ENCODE assay signal across 29 cellular contexts in the genomic region with DNA sequence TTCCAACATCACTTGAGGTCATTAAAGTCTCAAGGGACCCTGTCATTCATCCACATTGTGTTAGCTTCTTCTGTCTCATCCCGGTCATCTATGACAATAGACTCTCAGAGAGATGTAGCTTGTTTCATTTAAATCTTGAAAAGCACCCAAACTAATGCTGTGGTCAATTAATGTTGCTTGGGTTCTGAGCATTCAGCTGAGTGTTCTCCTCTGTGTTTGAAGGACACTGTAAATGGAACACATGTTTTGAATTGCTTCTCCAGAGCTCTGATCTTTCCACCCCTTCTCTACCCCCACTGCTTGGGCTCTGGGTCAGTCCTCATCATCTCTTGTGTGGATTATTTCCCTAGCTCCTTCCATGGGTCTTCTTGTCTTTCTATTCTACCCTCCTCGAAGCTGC. TPM values are rescaled to one million over a fixed set of nuclear protein-coding genes. Genes with fewer than 3 reads are reported as not detected.
DNase-seq lines count a peak whose midpoint lies in the region; ATAC-seq and TF ChIP-seq lines count a peak whose summit lies in the region.
"Had no signal": no experiment of that assay in that cellular context is flagged by ENCODE, and none has a peak within 500 bp of the region (broad histone marks: within the 10 kb centered on the region; RNA-seq: fewer than 3 reads in every experiment).

No MANE protein-coding gene starts in this region.

- H3K36me3 Mint-ChIP-seq in chondrocyte (ENCODE audit: low read depth) = peaks cover 3% of the 10 kb centered on the region

- H3K27me3 ChIP-seq in SJSA1 (replicated peaks) (no peaks in the 10 kb centered on the region), osteoblast (ENCODE audit: insufficient read depth, low read length) (no peaks in the 10 kb centered on the region), H7 (ENCODE audit: control insufficient read depth, insufficient read depth, low read length) (no peaks in the 10 kb centered on the region)
- H3K27me3 ChIP-seq: heart left ventricle, MG63 had no signal

- no peaks in the 10 kb centered on the region for H3K36me3 ChIP-seq in SJSA1
- H3K36me3 ChIP-seq in osteoblast (ENCODE audit: insufficient read depth, low read length) = no peaks in the 10 kb centered on the region
- H3K36me3 ChIP-seq in H7 (replicated peaks; ENCODE audit: control insufficient read depth, insufficient read depth, low read length) = no peaks in the 10 kb centered on the region
- H3K36me3 ChIP-seq: heart left ventricle, MG63 had no signal

- peaks cover 9% of the 10 kb centered on the region for H3K9me3 Mint-ChIP-seq in chondrocyte (ENCODE audit: low read depth)
- H3K9me3 Mint-ChIP-seq: activated T-helper 17 cell treated with anti-CD3 and anti-CD28 coated beads, Interleukin-2, amount 50 U/mL, for 72 hours; T-helper 2 cell treated with Interferon-gamma antibody and Interleukin-4, amounts not matched to agents 5 μg/mL and 100 μg/mL, for 36 hours had no signal

- no peak overlapping the region for H3K4me3 Mint-ChIP-seq in chondrocyte (ENCODE audit: unreplicated experiment)
- H3K4me3 Mint-ChIP-seq: activated CD4-positive, alpha-beta T cell treated with anti-CD3 and anti-CD28 coated beads for 36 hours; activated CD8-positive, alpha-beta T cell treated with anti-CD3 and anti-CD28 coated beads, Interleukin-2, amount 10 ng/mL, durations not matched to agents 7 days and 5 days; activated T-helper 17 cell treated with anti-CD3 and anti-CD28 coated beads, Interleukin-2, amount 50 U/mL, for 72 hours; CD4-positive, alpha-beta T cell; stimulated activated naive B cell treated with anti-CD40 and anti-IgM and Interleukin-4, amounts not matched to agents 10 μg/mL and 1 μg/mL and 100 μg/mL, for 72 hours; T-helper 2 cell treated with Interferon-gamma antibody and Interleukin-4, amounts not matched to agents 5 μg/mL and 100 μg/mL, for 36 hours had no signal

- H3K27ac Mint-ChIP-seq in chondrocyte (ENCODE audit: unreplicated experiment) = peak overlapping the region; percentile 91
- H3K27ac Mint-ChIP-seq: activated CD4-positive, alpha-beta T cell treated with anti-CD3 and anti-CD28 coated beads for 36 hours; activated CD8-positive, alpha-beta T cell treated with anti-CD3 and anti-CD28 coated beads, Interleukin-2, amount 10 ng/mL, durations not matched to agents 7 days and 5 days; activated T-helper 17 cell treated with anti-CD3 and anti-CD28 coated beads, Interleukin-2, amount 50 U/mL, for 72 hours; CD4-positive, alpha-beta T cell; stimulated activated naive B cell treated with anti-CD40 and anti-IgM and Interleukin-4, amounts not matched to agents 10 μg/mL and 1 μg/mL and 100 μg/mL, for 72 hours; T-helper 2 cell treated with Interferon-gamma antibody and Interleukin-4, amounts not matched to agents 5 μg/mL and 100 μg/mL, for 36 hours had no signal

- peaks cover 48% of the 10 kb centered on the region for H3K4me1 Mint-ChIP-seq in chondrocyte (ENCODE audit: low read depth)
- H3K4me1 Mint-ChIP-seq: activated T-helper 17 cell treated with anti-CD3 and anti-CD28 coated beads, Interleukin-2, amount 50 U/mL, for 72 hours had no signal

- peak overlapping the region; percentile 87 for H3K27ac ChIP-seq in SJSA1
- peak overlapping the region; percentile 60 for H3K27ac ChIP-seq in osteoblast (ENCODE audit: low read depth, low read length)
- H3K27ac ChIP-seq: heart left ventricle, KMS-11, VCaP had no signal

- H2AFZ ChIP-seq in osteoblast (ENCODE audit: low read length) = peak overlapping the region; percentile 38

- no peaks in the 10 kb centered on the region for H4K20me1 ChIP-seq in osteoblast (ENCODE audit: insufficient read depth, low read length)

- H3K4me3 ChIP-seq in AG10803 (ENCODE audit: low read length) (no peak overlapping the region), SJSA1 (no peak overlapping the region), osteoblast (ENCODE audit: insufficient read depth, low read length) (no peak overlapping the region), H7 (ENCODE audit: insufficient read depth, low read depth, low read length) (no peak overlapping the region)
- H3K4me3 ChIP-seq: coronary artery, heart left ventricle, MG63 had no signal

- ATAC-seq in omental fat pad (ENCODE audit: low FRiP score) = no peak
- no peak for ATAC-seq in stimulated activated naive CD8-positive, alpha-beta T cell treated with anti-CD3 and anti-CD28 coated beads, Interleukin-15, Interleukin-2, amounts not matched to agents 100 U/mL and 50 U/mL, for 24 hours
- ATAC-seq: activated CD4-positive, alpha-beta T cell treated with anti-CD3 and anti-CD28 coated beads for 36 hours; activated CD8-positive, alpha-beta T cell treated with anti-CD3 and anti-CD28 coated beads, Interleukin-2, amount 10 ng/mL, durations not matched to agents 7 days and 5 days; activated T-helper 17 cell treated with anti-CD3 and anti-CD28 coated beads, Interleukin-2, amount 50 U/mL, for 72 hours; Right ventricle myocardium inferior; stimulated activated naive B cell treated with anti-CD40 and anti-IgM and Interleukin-4, amounts not matched to agents 10 μg/mL and 1 μg/mL and 100 μg/mL, for 72 hours had no signal

- peak overlapping the region; percentile 53 for H3K4me2 ChIP-seq in osteoblast (ENCODE audit: insufficient read depth, low read length)
- H3K4me2 ChIP-seq: KMS-11 had no signal

- TF ChIP-seq CTCF in AG10803 (conservative IDR thresholded peaks at IDR 0.05; ENCODE audit: low read length) (no peak), chondrocyte (IDR thresholded peaks at IDR 0.05) (no peak), osteoblast (IDR thresholded peaks at IDR 0.05; ENCODE audit: extremely low read depth, low read depth, low read length) (no peak), omental fat pad (IDR thresholded peaks at IDR 0.05) (no peak)

- H3K4me1 ChIP-seq in SJSA1 (replicated peaks) (peaks cover 35% of the 10 kb centered on the region), osteoblast (ENCODE audit: insufficient read depth, low read length) (peaks cover 31% of the 10 kb centered on the region)

- no peaks in the 10 kb centered on the region for H3K79me2 ChIP-seq in osteoblast (ENCODE audit: insufficient read depth, low read length)

- DNase-seq in AG10803 (ENCODE audit: low read depth) (peak; percentile 74), SJSA1 (ENCODE audit: low read depth in 1 of 2, low spot score in 2 of 2) (peak in 1 of 2 experiments; percentile 44), chondrocyte (ENCODE audit: low spot score) (no peak), osteoblast (ENCODE audit: insufficient read length, low spot score, missing footprints) (no peak), NCI-H1436 (lab: John Stamatoyannopoulos, UW) (no peak), omental fat pad (ENCODE audit: low spot score) (no peak), H7 (no peak)
- DNase-seq in stimulated activated naive CD8-positive, alpha-beta T cell treated with anti-CD3 and anti-CD28 coated beads, Interleukin-15, Interleukin-2, amounts not matched to agents 100 U/mL and 50 U/mL, for 24 hours = no peak
- DNase-seq: activated CD4-positive, alpha-beta T cell treated with anti-CD3 and anti-CD28 coated beads for 36 hours; activated CD8-positive, alpha-beta T cell treated with anti-CD3 and anti-CD28 coated beads, Interleukin-2, amount 10 ng/mL, durations not matched to agents 7 days and 5 days; activated naive CD4-positive, alpha-beta T cell treated with anti-CD3 and anti-CD28 coated beads, Interleukin-2, amount 50 U/mL, for 16 hours; amniotic stem cell; CD4-positive, alpha-beta T cell; effector memory CD4-positive, alpha-beta T cell; heart left ventricle; MG63; midbrain; naive B cell; NCI-H1105 treated with DMSO at 0.1 percent for 48 hours; NCI-H2029; NCI-H2227 treated with DMSO at 0.1 percent for 48 hours; NCI-H69; stimulated activated naive B cell treated with anti-CD40 and anti-IgM and Interleukin-4, amounts not matched to agents 10 μg/mL and 1 μg/mL and 100 μg/mL, for 72 hours had no signal

- H3K27me3 Mint-ChIP-seq in chondrocyte (ENCODE audit: low read depth) = no peaks in the 10 kb centered on the region
- H3K27me3 Mint-ChIP-seq: activated CD4-positive, alpha-beta T cell treated with anti-CD3 and anti-CD28 coated beads for 36 hours; activated T-helper 17 cell treated with anti-CD3 and anti-CD28 coated beads, Interleukin-2, amount 50 U/mL, for 72 hours; CD4-positive, alpha-beta T cell; naive B cell; stimulated activated naive B cell treated with anti-CD40 and anti-IgM and Interleukin-4, amounts not matched to agents 10 μg/mL and 1 μg/mL and 100 μg/mL, for 72 hours had no signal

- H3K9me3 ChIP-seq in SJSA1 (replicated peaks) (no peaks in the 10 kb centered on the region), osteoblast (ENCODE audit: low read depth, low read length) (no peaks in the 10 kb centered on the region)
- H3K9me3 ChIP-seq: MG63 had no signal

RNA-seq across cellular contexts. Expression of gene ADD3, which starts 19.6 kb away (rescaled TPM):
- 107 and 303 TPM in 2 replicates for total RNA-seq in SJSA1 (2014; rRNA removed; shearing (Covaris generic))
- total RNA-seq in chondrocyte (75.1 to 135 TPM (median 80.8 TPM) in 3 replicates), osteoblast (439 and 1,018 TPM in 2 replicates), omental fat pad (100 to 1,000 TPM in 3 of 4 donors, 10 to 100 TPM in 1; 85.4 to 647 (median 252) TPM)
- 82.4 and 104 TPM in 2 replicates for total RNA-seq in H7 (2014; rRNA removed; shearing (Covaris generic))
